Comparison of ENCODE assay signal across 25 cellular contexts in the genomic region with DNA sequence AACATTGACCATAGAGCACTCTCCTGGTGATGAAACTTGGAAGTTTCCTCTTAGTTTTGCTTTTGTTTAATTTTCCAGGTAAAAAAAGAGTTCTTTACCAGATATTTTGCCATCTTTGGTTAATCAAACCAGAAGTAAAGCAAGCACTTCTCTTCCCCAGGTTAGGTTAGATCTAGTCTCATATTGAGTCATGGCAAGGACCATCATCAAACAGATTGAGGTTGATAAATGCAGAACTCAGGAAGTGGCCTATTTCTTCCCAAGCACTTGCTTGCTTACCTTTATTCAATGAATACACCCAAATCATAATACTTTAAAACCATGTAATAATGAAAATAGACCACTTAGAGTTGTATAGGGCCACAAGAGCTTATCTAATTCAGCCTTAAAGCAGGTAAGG.
"Had no signal": no experiment of that assay in that cellular context is flagged by ENCODE, and none has a peak within 500 bp of the region (broad histone marks: within the 10 kb centered on the region; RNA-seq: fewer than 3 reads in every experiment).

No MANE protein-coding gene starts in this region.

- H3K27me3 ChIP-seq: left lung, sigmoid colon, suprapubic skin, tibial artery, upper lobe of right lung had no signal

- H3K4me3 ChIP-seq: left lung, lower lobe of right lung, psoas muscle, sigmoid colon, suprapubic skin, tibial artery, upper lobe of right lung had no signal

- H3K4me1 Mint-ChIP-seq: neural crest cell; stimulated activated memory B cell treated with anti-CD40 and anti-IgM and Interleukin-4, amounts not matched to agents 10 μg/mL and 1 μg/mL and 100 μg/mL, for 72 hours had no signal

- ATAC-seq: left lung; lower lobe of right lung; naive thymus-derived CD8-positive, alpha-beta T cell; psoas muscle; stimulated activated memory B cell treated with anti-CD40 and anti-IgM and Interleukin-4, amounts not matched to agents 10 μg/mL and 1 μg/mL and 100 μg/mL, for 72 hours; upper lobe of right lung had no signal

- H3K9me3 ChIP-seq: left lung, lower lobe of right lung, psoas muscle, sigmoid colon, suprapubic skin, tibial artery, upper lobe of right lung had no signal

- H3K27ac Mint-ChIP-seq: activated T-cell treated with anti-CD3 and anti-CD28 coated beads, Interleukin-2, amount 50 U/mL, for 24 hours; stimulated activated memory B cell treated with anti-CD40 and anti-IgM and Interleukin-4, amounts not matched to agents 10 μg/mL and 1 μg/mL and 100 μg/mL, for 72 hours had no signal

- H3K4me3 Mint-ChIP-seq: activated T-cell treated with anti-CD3 and anti-CD28 coated beads, Interleukin-2, amount 50 U/mL, for 24 hours; neural crest cell; stimulated activated memory B cell treated with anti-CD40 and anti-IgM and Interleukin-4, amounts not matched to agents 10 μg/mL and 1 μg/mL and 100 μg/mL, for 72 hours had no signal

- H3K4me1 ChIP-seq: left lung, lower lobe of right lung, parathyroid adenoma, psoas muscle, sigmoid colon, suprapubic skin, tibial artery, upper lobe of right lung had no signal

- H3K9me3 Mint-ChIP-seq: activated T-cell treated with anti-CD3 and anti-CD28 coated beads, Interleukin-2, amount 50 U/mL, for 24 hours; naive thymus-derived CD8-positive, alpha-beta T cell; neural crest cell; stimulated activated memory B cell treated with anti-CD40 and anti-IgM and Interleukin-4, amounts not matched to agents 10 μg/mL and 1 μg/mL and 100 μg/mL, for 72 hours had no signal

- DNase-seq: activated CD8-positive, alpha-beta memory T cell treated with anti-CD3 and anti-CD28 coated beads, Interleukin-2, amount 50 U/mL, for 48 hours; activated naive CD4-positive, alpha-beta T cell treated with Interleukin-2 at 50 U/mL for 16 hours; activated T-cell treated with anti-CD3 and anti-CD28 coated beads, Interleukin-2, amount 50 U/mL, for 24 hours; amygdala; caudate nucleus; dermis blood vessel endothelial cell; effector CD4-positive, alpha-beta T cell; glutamatergic neuron; left lung; lower lobe of right lung; mesenchymal stem cell; naive thymus-derived CD8-positive, alpha-beta T cell; nucleus accumbens; psoas muscle; sigmoid colon; small intestine; stimulated activated CD4-positive, alpha-beta T cell treated with anti-CD3 and anti-CD28 coated beads, Interleukin-4, amount 100 ng/mL, for 24 hours; T1000; tibial artery; upper lobe of right lung had no signal

- H3K36me3 Mint-ChIP-seq: naive thymus-derived CD8-positive, alpha-beta T cell; stimulated activated memory B cell treated with anti-CD40 and anti-IgM and Interleukin-4, amounts not matched to agents 10 μg/mL and 1 μg/mL and 100 μg/mL, for 72 hours had no signal

- H3K36me3 ChIP-seq: left lung, lower lobe of right lung, sigmoid colon, suprapubic skin, tibial artery, upper lobe of right lung, WERI-Rb-1 had no signal

- H3K27ac ChIP-seq: left lung, lower lobe of right lung, parathyroid adenoma, psoas muscle, sigmoid colon, suprapubic skin, tibial artery, upper lobe of right lung, WERI-Rb-1 had no signal

- H3K27me3 Mint-ChIP-seq: activated T-cell treated with anti-CD3 and anti-CD28 coated beads, Interleukin-2, amount 50 U/mL, for 24 hours; stimulated activated memory B cell treated with anti-CD40 and anti-IgM and Interleukin-4, amounts not matched to agents 10 μg/mL and 1 μg/mL and 100 μg/mL, for 72 hours had no signal
